Comparison of ENCODE assay signal across 1 cellular context in the genomic region with DNA sequence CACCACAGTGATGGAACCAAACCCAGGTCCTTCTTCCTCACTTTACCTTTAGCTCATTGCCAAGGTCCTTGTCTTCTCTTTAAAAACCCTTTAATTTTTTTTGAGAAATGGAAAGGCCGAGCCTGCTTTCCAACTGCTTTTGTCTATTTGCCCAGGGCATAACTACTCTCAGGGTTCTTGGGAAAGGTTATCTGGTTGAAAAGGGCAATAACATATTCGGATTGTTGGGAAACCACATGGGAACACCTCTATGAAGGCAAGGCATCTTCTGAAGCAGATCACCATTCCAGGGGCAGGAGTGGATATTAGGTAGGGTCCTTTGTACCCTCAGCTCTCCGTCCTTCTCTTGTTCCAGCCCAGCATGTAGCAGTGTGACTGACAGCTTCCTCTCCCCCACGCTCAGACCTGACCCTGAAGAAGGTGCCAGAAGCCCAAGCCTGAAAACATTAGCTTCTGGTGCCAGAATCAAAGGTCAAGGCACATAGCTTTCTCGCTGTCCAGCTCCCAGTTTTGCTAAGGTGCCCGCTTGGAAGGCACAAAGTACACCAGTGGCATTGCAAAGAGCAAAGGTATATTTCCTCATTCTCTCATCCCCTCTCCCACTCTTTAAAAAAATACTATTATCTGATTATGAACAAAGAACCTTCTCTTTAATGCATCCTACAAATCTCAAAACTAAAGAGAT.
TF ChIP-seq lines count a peak whose summit lies in the region.

No MANE protein-coding gene starts in this region.

TF ChIP-seq in H1, 55 proteins besides CTCF, POLR2A, EP300 and RAD21 (continued from another document):
- TF ChIP-seq SRF (IDR thresholded peaks at IDR 0.05; ENCODE audit: low read depth, low read length) = no peak
- TF ChIP-seq E2F6 (IDR thresholded peaks at IDR 0.05) = no peak
- TF ChIP-seq CHD1 (IDR thresholded peaks at IDR 0.05; ENCODE audit: low read depth, low read length) = no peak
- no peak for TF ChIP-seq FOSL1 (IDR thresholded peaks at IDR 0.05; ENCODE audit: insufficient read depth, low read depth, low read length)
- TF ChIP-seq, protein P1, sequence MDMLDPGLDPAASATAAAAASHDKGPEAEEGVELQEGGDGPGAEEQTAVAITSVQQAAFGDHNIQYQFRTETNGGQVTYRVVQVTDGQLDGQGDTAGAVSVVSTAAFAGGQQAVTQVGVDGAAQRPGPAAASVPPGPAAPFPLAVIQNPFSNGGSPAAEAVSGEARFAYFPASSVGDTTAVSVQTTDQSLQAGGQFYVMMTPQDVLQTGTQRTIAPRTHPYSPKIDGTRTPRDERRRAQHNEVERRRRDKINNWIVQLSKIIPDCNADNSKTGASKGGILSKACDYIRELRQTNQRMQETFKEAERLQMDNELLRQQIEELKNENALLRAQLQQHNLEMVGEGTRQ (IDR thresholded peaks at IDR 0.05; ENCODE audit: low read length) = no peak
- TF ChIP-seq KDM1A (IDR thresholded peaks at IDR 0.05; ENCODE audit: borderline replicate concordance, low read length) = no peak
- TF ChIP-seq NANOG (IDR thresholded peaks at IDR 0.05; ENCODE audit: insufficient read depth, low read depth, low read length, poor library complexity, severe bottlenecking) = no peak
- TF ChIP-seq SUZ12 (IDR thresholded peaks at IDR 0.05; ENCODE audit: low read length) = no peak
- TF ChIP-seq CTBP2 (IDR thresholded peaks at IDR 0.05; ENCODE audit: borderline replicate concordance, insufficient read depth, insufficient read length, low read length) = no peak
- TF ChIP-seq CBX5 (IDR thresholded peaks at IDR 0.05; ENCODE audit: low read depth, low read length) = no peak
- no peak for TF ChIP-seq CHD2 (IDR thresholded peaks at IDR 0.05; ENCODE audit: low read length)
- TF ChIP-seq YY1 (IDR thresholded peaks at IDR 0.05; ENCODE audit: low read depth, low read length) = no peak
- TF ChIP-seq CHD7 (IDR thresholded peaks at IDR 0.05; ENCODE audit: insufficient replicate concordance, low read length) = no peak
- TF ChIP-seq KDM4A (IDR thresholded peaks at IDR 0.05; ENCODE audit: low read depth, low read length, severe bottlenecking) = no peak
